Comparison of ENCODE assay signal across 8 cellular contexts in the genomic region with DNA sequence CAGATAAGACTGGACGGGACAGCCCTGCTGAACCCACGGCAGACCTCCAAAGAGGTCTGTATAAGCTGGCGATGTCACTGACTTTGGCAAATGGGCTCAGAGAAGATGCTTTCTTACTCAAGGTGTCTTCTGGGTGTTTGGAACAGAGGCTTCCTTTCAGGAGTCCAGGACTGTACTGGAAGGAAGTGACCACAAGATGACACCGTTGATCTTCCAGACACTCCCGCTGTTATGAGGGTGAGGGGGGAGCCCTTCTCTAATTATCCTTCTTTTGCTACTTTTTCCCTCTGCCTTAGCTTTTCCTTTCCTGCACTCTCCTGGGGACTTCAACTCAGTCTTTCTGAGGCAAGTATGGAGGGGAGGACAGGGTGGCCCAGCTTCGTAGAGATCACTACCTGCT.
A peak's percentile ranks its signal among the peaks of the same experiment; 100 is the strongest.
DNase-seq lines count a peak whose midpoint lies in the region; ATAC-seq, FAIRE-seq and TF ChIP-seq lines count a peak whose summit lies in the region.
"Had no signal": no experiment of that assay in that cellular context is flagged by ENCODE, and none has a peak within 500 bp of the region (broad histone marks: within the 10 kb centered on the region; RNA-seq: fewer than 3 reads in every experiment).

No MANE protein-coding gene starts in this region.

- no peak for FAIRE-seq in pancreas (lab: Jason Lieb, UNC)

- H3K36me3 Mint-ChIP-seq in progenitor cell of endocrine pancreas (ENCODE audit: insufficient read depth), result no peaks in the 10 kb centered on the region

- intact Hi-C loops in esophagus muscularis mucosa (cut with DNase I) (no loop called here), pancreas (cut with DNase I) (no loop called here)

- peaks cover 24% of the 10 kb centered on the region for H3K27me3 Mint-ChIP-seq in progenitor cell of endocrine pancreas

- peak; percentile 14 for DNase-seq in Daoy (ENCODE audit: low read depth)
- DNase-seq in M059J (ENCODE audit: low read depth), result peak; percentile 18
- DNase-seq in esophagus muscularis mucosa (ENCODE audit: extremely low spot score), result no peak
- no peak for DNase-seq in pancreas
- DNase-seq in progenitor cell of endocrine pancreas (ENCODE audit: low spot score, unreplicated experiment), result no peak
- no peak for DNase-seq in effector CD4-positive, alpha-beta T cell
- DNase-seq: NCI-H187 treated with DMSO at 0.1 percent for 48 hours had no signal

- TF ChIP-seq EP300 in esophagus muscularis mucosa (IDR thresholded peaks at IDR 0.05), result no peak

- TF ChIP-seq CTCF in esophagus muscularis mucosa (IDR thresholded peaks at IDR 0.05), result no peak
- TF ChIP-seq CTCF in pancreas (IDR thresholded peaks at IDR 0.05), result no peak
- TF ChIP-seq CTCF in progenitor cell of endocrine pancreas (IDR thresholded peaks at IDR 0.05; ENCODE audit: unreplicated experiment), result no peak

- no peaks in the 10 kb centered on the region for H3K4me1 Mint-ChIP-seq in progenitor cell of endocrine pancreas (ENCODE audit: low read depth)

- no peak overlapping the region for H3K4me3 Mint-ChIP-seq in progenitor cell of endocrine pancreas (ENCODE audit: low read depth)

- no peak for TF ChIP-seq POLR2A in esophagus muscularis mucosa (IDR thresholded peaks at IDR 0.05; ENCODE audit: low read depth)

- peak overlapping the region in 2 of 4 donors; percentile 41 to 54 for H3K27ac ChIP-seq in esophagus muscularis mucosa (replicated peaks in 1 of 4)
- no peak overlapping the region for H3K27ac ChIP-seq in pancreas

- H3K27me3 ChIP-seq in esophagus muscularis mucosa (peaks cover 0 to 49% (median 4%) of the 10 kb centered on the region in 4 donors), pancreas (no peaks in the 10 kb centered on the region)

- H3K27ac Mint-ChIP-seq in progenitor cell of endocrine pancreas, result no peak overlapping the region

- ATAC-seq in pancreas, result peak in 3 of 4 donors; percentile 50 to 71 (median 66)
- ATAC-seq in GM21717 (IDR thresholded peaks at IDR 0.05; ENCODE audit: unreplicated experiment), result no peak

- H3K4me1 ChIP-seq in esophagus muscularis mucosa, result peaks cover 13 to 18% (median 15%) of the 10 kb centered on the region in 4 donors
- peaks cover 0 to 7% (median 0%) of the 10 kb centered on the region in 3 donors for H3K4me1 ChIP-seq in pancreas

- WGBS in esophagus muscularis mucosa, result 50% methylated on average over 6 of the region's 6 CpGs
- 79 to 87% methylated on average over 6 of the region's 6 CpGs for WGBS in pancreas, 2 donors

- H3K9me3 Mint-ChIP-seq in progenitor cell of endocrine pancreas (ENCODE audit: low read depth), result no peaks in the 10 kb centered on the region

- H3K36me3 ChIP-seq in esophagus muscularis mucosa (no peaks in the 10 kb centered on the region), pancreas (no peaks in the 10 kb centered on the region)

- H3K4me3 ChIP-seq in esophagus muscularis mucosa, result peak overlapping the region; percentile 16 to 39 (median 24)
- H3K4me3 ChIP-seq in pancreas, result peak overlapping the region in 1 of 4 donors; percentile 18

- H3K9me3 ChIP-seq in esophagus muscularis mucosa (no peaks in the 10 kb centered on the region), pancreas (no peaks in the 10 kb centered on the region)

Comparison
In these comparisons a context has a peak if more than half of its experiments do, and no peak if none do; other contexts are left out.
1. DNase-seq: peak in Daoy (single experiment) and M059J (single experiment); none in esophagus muscularis mucosa (single experiment), pancreas (0 of 6), progenitor cell of endocrine pancreas (single experiment) and effector CD4-positive, alpha-beta T cell (single experiment).